ENCODE assay signal across 1 cellular context in the genomic region with DNA sequence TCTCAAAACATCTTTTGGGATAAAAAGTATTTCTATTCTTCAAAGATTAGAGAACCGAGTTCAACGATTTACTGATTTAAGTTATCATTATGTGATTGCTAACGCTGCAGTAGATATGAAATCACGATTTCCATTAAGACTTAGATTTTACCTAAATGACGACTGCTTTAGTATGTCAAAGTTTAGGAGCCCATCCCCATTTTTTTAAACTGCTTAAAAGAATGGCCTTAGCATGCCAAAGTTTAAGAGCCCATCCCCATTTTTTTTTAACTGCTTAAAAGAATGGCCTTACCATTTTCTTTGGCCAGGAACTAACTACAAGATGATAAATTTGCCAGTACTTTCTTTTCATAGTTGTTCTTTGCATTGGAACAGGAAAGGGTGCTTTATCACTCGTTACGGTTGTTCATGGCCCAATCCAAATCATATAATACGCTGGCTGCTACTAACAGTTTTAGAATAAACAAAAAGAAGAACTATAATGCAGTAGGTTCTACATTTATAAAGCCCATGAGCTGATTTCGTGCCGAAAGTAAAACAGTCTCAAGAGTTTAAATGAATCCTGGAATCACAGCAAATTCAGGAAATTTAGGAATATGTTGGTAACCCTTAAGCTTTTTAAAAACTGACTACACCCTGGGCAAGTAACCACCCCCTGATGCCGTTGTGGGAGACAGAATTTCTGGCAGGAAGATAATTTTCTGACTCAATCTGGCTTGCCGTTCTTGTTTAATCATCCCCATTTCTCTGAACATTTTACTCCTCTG.
TF ChIP-seq lines count a peak whose summit lies in the region.

No MANE protein-coding gene starts in this region.

TF ChIP-seq in K562, 482 proteins besides CTCF, POLR2A, EP300 and RAD21 (continued from another document and continues in another):
- TF ChIP-seq, protein P1, sequence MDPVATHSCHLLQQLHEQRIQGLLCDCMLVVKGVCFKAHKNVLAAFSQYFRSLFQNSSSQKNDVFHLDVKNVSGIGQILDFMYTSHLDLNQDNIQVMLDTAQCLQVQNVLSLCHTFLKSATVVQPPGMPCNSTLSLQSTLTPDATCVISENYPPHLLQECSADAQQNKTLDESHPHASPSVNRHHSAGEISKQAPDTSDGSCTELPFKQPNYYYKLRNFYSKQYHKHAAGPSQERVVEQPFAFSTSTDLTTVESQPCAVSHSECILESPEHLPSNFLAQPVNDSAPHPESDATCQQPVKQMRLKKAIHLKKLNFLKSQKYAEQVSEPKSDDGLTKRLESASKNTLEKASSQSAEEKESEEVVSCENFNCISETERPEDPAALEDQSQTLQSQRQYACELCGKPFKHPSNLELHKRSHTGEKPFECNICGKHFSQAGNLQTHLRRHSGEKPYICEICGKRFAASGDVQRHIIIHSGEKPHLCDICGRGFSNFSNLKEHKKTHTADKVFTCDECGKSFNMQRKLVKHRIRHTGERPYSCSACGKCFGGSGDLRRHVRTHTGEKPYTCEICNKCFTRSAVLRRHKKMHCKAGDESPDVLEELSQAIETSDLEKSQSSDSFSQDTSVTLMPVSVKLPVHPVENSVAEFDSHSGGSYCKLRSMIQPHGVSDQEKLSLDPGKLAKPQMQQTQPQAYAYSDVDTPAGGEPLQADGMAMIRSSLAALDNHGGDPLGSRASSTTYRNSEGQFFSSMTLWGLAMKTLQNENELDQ (CRISPR knock-in tag; IDR thresholded peaks at IDR 0.05; ENCODE audit: borderline replicate concordance): no peak
- TF ChIP-seq ZNF699 (CRISPR knock-in tag; IDR thresholded peaks at IDR 0.05; ENCODE audit: insufficient replicate concordance) (no peak), ARNT (IDR thresholded peaks at IDR 0.05) (peak in 1 of 2 experiments; percentile 69; a peak in 1 of 4 replicates), POLR2AphosphoS5 (IDR thresholded peaks at IDR 0.05; ENCODE audit: control insufficient read depth, insufficient read depth, low read depth, low read length) (no peak; the same call in 1 of the 2 replicates), CBFA2T2 (conservative IDR thresholded peaks at IDR 0.05) (no peak), RBM34 (IDR thresholded peaks at IDR 0.05; ENCODE audit: borderline replicate concordance, insufficient read depth, low read length) (no peak), EHMT2 (IDR thresholded peaks at IDR 0.05) (no peak), SP2 (IDR thresholded peaks at IDR 0.05; ENCODE audit: extremely low read depth, low read depth, low read length, poor library complexity, severe bottlenecking) (no peak), RBM22 (IDR thresholded peaks at IDR 0.05; ENCODE audit: low read depth, low read length, poor library complexity, severe bottlenecking) (no peak), BDP1 (IDR thresholded peaks at IDR 0.05; ENCODE audit: insufficient read depth, insufficient read length) (no peak), TFAM (CRISPR knock-in tag; conservative IDR thresholded peaks at IDR 0.05) (no peak), EWSR1 (IDR thresholded peaks at IDR 0.05; ENCODE audit: borderline replicate concordance, low read depth, partially characterized antibody) (no peak), ZNF311 (CRISPR knock-in tag; IDR thresholded peaks at IDR 0.05) (no peak), HDAC1 (IDR thresholded peaks at IDR 0.05) (0 out of 4 replicates have a peak, but pooled peaks of 1 of the 2 experiments have one; percentile 28), CREB1 (IDR thresholded peaks at IDR 0.05) (no peak), CREB1 (CRISPR knock-in tag; IDR thresholded peaks at IDR 0.05) (no peak), POLR2B (IDR thresholded peaks at IDR 0.05; ENCODE audit: low read depth, partially characterized antibody) (peak; percentile 22), SMARCA4 (IDR thresholded peaks at IDR 0.05) (peak; percentile 58; the same call in 1 of the 2 replicates), NFIC (IDR thresholded peaks at IDR 0.05) (no peak), CHCHD3 (CRISPR knock-in tag; IDR thresholded peaks at IDR 0.05) (no peak), ELF1 (tag; IDR thresholded peaks at IDR 0.05) (no peak), POLR2AphosphoS2 (IDR thresholded peaks at IDR 0.05; ENCODE audit: low read length) (no peak), TOE1 (IDR thresholded peaks at IDR 0.05; ENCODE audit: borderline replicate concordance) (0 out of 2 replicates have a peak, but pooled peaks have one; percentile 13), TOE1 (CRISPR knock-in tag; IDR thresholded peaks at IDR 0.05; ENCODE audit: borderline replicate concordance, low read depth) (no peak), ELF4 (CRISPR knock-in tag; IDR thresholded peaks at IDR 0.05) (no peak), ZNF507 (tag; conservative IDR thresholded peaks at IDR 0.05) (no peak), TAL1 (IDR thresholded peaks at IDR 0.05) (no peak), ZSCAN29 (IDR thresholded peaks at IDR 0.05) (no peak), FOXJ3 (CRISPR knock-in tag; IDR thresholded peaks at IDR 0.05) (no peak), BRF1 (IDR thresholded peaks at IDR 0.05; ENCODE audit: borderline replicate concordance, extremely low read depth, insufficient read length) (no peak), CBX8 (IDR thresholded peaks at IDR 0.05; ENCODE audit: borderline replicate concordance, extremely low read depth, low read depth, low read length, poor library complexity, severe bottlenecking) (no peak), SUPT5H (IDR thresholded peaks at IDR 0.05) (no peak), NUFIP1 (IDR thresholded peaks at IDR 0.05; ENCODE audit: partially characterized antibody) (no peak), EZH2 (IDR thresholded peaks at IDR 0.05; ENCODE audit: borderline replicate concordance, low read depth, low read length) (no peak), ZNF124 (CRISPR knock-in tag; IDR thresholded peaks at IDR 0.05) (no peak), RNF2 (IDR thresholded peaks at IDR 0.05) (no peak), CTBP1 (IDR thresholded peaks at IDR 0.05; ENCODE audit: borderline replicate concordance) (no peak), DACH1 (IDR thresholded peaks at IDR 0.05; ENCODE audit: partially characterized antibody) (no peak), SIN3B (IDR thresholded peaks at IDR 0.05; ENCODE audit: low read depth) (no peak), ARID2 (IDR thresholded peaks at IDR 0.05) (0 out of 2 replicates have a peak, but pooled peaks have one; percentile 55), HNRNPLL (IDR thresholded peaks at IDR 0.05; ENCODE audit: low read depth, low read length, poor library complexity, severe bottlenecking) (no peak), KLF16 (IDR thresholded peaks at IDR 0.05) (no peak), ARID1B (IDR thresholded peaks at IDR 0.05) (no peak; the same call in 1 of the 2 replicates), RBBP5 (IDR thresholded peaks at IDR 0.05; ENCODE audit: borderline replicate concordance, insufficient read depth, low read length, poor library complexity, severe bottlenecking) (no peak)
- TF ChIP-seq, protein P2, sequence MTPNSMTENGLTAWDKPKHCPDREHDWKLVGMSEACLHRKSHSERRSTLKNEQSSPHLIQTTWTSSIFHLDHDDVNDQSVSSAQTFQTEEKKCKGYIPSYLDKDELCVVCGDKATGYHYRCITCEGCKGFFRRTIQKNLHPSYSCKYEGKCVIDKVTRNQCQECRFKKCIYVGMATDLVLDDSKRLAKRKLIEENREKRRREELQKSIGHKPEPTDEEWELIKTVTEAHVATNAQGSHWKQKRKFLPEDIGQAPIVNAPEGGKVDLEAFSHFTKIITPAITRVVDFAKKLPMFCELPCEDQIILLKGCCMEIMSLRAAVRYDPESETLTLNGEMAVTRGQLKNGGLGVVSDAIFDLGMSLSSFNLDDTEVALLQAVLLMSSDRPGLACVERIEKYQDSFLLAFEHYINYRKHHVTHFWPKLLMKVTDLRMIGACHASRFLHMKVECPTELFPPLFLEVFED (CRISPR knock-in tag; conservative IDR thresholded peaks at IDR 0.05): no peak
- TF ChIP-seq, protein P3, sequence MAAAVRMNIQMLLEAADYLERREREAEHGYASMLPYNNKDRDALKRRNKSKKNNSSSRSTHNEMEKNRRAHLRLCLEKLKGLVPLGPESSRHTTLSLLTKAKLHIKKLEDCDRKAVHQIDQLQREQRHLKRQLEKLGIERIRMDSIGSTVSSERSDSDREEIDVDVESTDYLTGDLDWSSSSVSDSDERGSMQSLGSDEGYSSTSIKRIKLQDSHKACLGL (CRISPR knock-in tag; IDR thresholded peaks at IDR 0.05; ENCODE audit: borderline replicate concordance, poor library complexity, severe bottlenecking): no peak
- TF ChIP-seq, protein P4, sequence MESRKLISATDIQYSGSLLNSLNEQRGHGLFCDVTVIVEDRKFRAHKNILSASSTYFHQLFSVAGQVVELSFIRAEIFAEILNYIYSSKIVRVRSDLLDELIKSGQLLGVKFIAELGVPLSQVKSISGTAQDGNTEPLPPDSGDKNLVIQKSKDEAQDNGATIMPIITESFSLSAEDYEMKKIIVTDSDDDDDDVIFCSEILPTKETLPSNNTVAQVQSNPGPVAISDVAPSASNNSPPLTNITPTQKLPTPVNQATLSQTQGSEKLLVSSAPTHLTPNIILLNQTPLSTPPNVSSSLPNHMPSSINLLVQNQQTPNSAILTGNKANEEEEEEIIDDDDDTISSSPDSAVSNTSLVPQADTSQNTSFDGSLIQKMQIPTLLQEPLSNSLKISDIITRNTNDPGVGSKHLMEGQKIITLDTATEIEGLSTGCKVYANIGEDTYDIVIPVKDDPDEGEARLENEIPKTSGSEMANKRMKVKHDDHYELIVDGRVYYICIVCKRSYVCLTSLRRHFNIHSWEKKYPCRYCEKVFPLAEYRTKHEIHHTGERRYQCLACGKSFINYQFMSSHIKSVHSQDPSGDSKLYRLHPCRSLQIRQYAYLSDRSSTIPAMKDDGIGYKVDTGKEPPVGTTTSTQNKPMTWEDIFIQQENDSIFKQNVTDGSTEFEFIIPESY (CRISPR knock-in tag; IDR thresholded peaks at IDR 0.05): no peak
- TF ChIP-seq, protein P5, sequence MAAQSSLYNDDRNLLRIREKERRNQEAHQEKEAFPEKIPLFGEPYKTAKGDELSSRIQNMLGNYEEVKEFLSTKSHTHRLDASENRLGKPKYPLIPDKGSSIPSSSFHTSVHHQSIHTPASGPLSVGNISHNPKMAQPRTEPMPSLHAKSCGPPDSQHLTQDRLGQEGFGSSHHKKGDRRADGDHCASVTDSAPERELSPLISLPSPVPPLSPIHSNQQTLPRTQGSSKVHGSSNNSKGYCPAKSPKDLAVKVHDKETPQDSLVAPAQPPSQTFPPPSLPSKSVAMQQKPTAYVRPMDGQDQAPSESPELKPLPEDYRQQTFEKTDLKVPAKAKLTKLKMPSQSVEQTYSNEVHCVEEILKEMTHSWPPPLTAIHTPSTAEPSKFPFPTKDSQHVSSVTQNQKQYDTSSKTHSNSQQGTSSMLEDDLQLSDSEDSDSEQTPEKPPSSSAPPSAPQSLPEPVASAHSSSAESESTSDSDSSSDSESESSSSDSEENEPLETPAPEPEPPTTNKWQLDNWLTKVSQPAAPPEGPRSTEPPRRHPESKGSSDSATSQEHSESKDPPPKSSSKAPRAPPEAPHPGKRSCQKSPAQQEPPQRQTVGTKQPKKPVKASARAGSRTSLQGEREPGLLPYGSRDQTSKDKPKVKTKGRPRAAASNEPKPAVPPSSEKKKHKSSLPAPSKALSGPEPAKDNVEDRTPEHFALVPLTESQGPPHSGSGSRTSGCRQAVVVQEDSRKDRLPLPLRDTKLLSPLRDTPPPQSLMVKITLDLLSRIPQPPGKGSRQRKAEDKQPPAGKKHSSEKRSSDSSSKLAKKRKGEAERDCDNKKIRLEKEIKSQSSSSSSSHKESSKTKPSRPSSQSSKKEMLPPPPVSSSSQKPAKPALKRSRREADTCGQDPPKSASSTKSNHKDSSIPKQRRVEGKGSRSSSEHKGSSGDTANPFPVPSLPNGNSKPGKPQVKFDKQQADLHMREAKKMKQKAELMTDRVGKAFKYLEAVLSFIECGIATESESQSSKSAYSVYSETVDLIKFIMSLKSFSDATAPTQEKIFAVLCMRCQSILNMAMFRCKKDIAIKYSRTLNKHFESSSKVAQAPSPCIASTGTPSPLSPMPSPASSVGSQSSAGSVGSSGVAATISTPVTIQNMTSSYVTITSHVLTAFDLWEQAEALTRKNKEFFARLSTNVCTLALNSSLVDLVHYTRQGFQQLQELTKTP (IDR thresholded peaks at IDR 0.05; ENCODE audit: low read depth in 1 of 2, partially characterized antibody in 2 of 2): peak; percentile 41 to 54
- TF ChIP-seq, protein P6, sequence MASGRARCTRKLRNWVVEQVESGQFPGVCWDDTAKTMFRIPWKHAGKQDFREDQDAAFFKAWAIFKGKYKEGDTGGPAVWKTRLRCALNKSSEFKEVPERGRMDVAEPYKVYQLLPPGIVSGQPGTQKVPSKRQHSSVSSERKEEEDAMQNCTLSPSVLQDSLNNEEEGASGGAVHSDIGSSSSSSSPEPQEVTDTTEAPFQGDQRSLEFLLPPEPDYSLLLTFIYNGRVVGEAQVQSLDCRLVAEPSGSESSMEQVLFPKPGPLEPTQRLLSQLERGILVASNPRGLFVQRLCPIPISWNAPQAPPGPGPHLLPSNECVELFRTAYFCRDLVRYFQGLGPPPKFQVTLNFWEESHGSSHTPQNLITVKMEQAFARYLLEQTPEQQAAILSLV (tag; IDR thresholded peaks at IDR 0.05): no peak
- TF ChIP-seq, protein P7, sequence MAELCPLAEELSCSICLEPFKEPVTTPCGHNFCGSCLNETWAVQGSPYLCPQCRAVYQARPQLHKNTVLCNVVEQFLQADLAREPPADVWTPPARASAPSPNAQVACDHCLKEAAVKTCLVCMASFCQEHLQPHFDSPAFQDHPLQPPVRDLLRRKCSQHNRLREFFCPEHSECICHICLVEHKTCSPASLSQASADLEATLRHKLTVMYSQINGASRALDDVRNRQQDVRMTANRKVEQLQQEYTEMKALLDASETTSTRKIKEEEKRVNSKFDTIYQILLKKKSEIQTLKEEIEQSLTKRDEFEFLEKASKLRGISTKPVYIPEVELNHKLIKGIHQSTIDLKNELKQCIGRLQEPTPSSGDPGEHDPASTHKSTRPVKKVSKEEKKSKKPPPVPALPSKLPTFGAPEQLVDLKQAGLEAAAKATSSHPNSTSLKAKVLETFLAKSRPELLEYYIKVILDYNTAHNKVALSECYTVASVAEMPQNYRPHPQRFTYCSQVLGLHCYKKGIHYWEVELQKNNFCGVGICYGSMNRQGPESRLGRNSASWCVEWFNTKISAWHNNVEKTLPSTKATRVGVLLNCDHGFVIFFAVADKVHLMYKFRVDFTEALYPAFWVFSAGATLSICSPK (IDR thresholded peaks at IDR 0.05; ENCODE audit: borderline replicate concordance): 0 out of 2 replicates have a peak, but pooled peaks have one; percentile 76
- TF ChIP-seq, protein P8, sequence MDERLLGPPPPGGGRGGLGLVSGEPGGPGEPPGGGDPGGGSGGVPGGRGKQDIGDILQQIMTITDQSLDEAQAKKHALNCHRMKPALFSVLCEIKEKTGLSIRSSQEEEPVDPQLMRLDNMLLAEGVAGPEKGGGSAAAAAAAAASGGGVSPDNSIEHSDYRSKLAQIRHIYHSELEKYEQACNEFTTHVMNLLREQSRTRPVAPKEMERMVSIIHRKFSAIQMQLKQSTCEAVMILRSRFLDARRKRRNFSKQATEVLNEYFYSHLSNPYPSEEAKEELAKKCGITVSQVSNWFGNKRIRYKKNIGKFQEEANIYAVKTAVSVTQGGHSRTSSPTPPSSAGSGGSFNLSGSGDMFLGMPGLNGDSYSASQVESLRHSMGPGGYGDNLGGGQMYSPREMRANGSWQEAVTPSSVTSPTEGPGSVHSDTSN (CRISPR knock-in tag; IDR thresholded peaks at IDR 0.05; ENCODE audit: low read depth): no peak
- TF ChIP-seq, protein P8 (tag; conservative IDR thresholded peaks at IDR 0.05; ENCODE audit: low read depth): no peak
